8 cellular contexts compared by ENCODE assay signal in genomic region chr19:7534531-7534980, GRCh38. TPM values are rescaled to one million over a fixed set of nuclear protein-coding genes. Genes with fewer than 3 reads are reported as not detected.
DNase-seq lines count a peak whose midpoint lies in the region; ATAC-seq, FAIRE-seq and TF ChIP-seq lines count a peak whose summit lies in the region.

No MANE protein-coding gene starts in this region.

- H3K9me1 ChIP-seq in K562 (ENCODE audit: control insufficient read depth, insufficient read depth, low read length), result no peaks in the 10 kb centered on the region

- in situ Hi-C loops in K562 (cut with MboI), result no loop called here

- CTCF ChIA-PET in K562 (lab: Yijun Ruan, JAX; ENCODE audit: low intra/inter-chr PET ratio), result no interaction called here

- H4K20me1 ChIP-seq in DND-41 (ENCODE audit: insufficient read depth, low read length) (no peaks in the 10 kb centered on the region), K562 (replicated peaks; ENCODE audit: control insufficient read depth, insufficient read depth, low read length) (no peaks in the 10 kb centered on the region)

- H3K36me3 Mint-ChIP-seq in progenitor cell of endocrine pancreas (ENCODE audit: insufficient read depth), result peaks cover 5% of the 10 kb centered on the region

- peaks cover 4% of the 10 kb centered on the region; the same call in 1 of the 2 replicates for H3K79me2 ChIP-seq in DND-41 (ENCODE audit: insufficient read depth, low read length)
- no peaks in the 10 kb centered on the region; the same call in 2 of the 3 replicates for H3K79me2 ChIP-seq in K562 (ENCODE audit: control insufficient read depth, insufficient read depth, low read length)

- no TSS peak for BruUV-seq in K562 (replicated peaks; lab: Mats Ljungman, UMichigan)

- H3K27ac ChIP-seq in DND-41 (ENCODE audit: low read length), result peak overlapping the region; percentile 80
- H3K27ac ChIP-seq in K562 (ENCODE audit: extremely low read depth, low read depth, low read length), result no peak overlapping the region

- H3K4me2 ChIP-seq in DND-41 (ENCODE audit: insufficient read depth, low read length), result peak overlapping the region; percentile 90
- peak overlapping the region; percentile 98 for H3K4me2 ChIP-seq in K562 (ENCODE audit: insufficient read depth, low read length)

- H3K36me3 ChIP-seq in DND-41 (ENCODE audit: insufficient read depth, low read length), result peaks cover 25% of the 10 kb centered on the region
- peaks cover 10% of the 10 kb centered on the region; the same call in 1 of the 3 replicates for H3K36me3 ChIP-seq in K562 (ENCODE audit: control insufficient read depth, insufficient read depth, low read length)

- H3K27ac Mint-ChIP-seq in progenitor cell of endocrine pancreas, result peak overlapping the region; percentile 97

- H3K9me3 Mint-ChIP-seq in progenitor cell of endocrine pancreas (ENCODE audit: low read depth), result no peaks in the 10 kb centered on the region

- no peak for TF ChIP-seq EP300 in K562 (IDR thresholded peaks at IDR 0.05; ENCODE audit: low read length)

- H2AFZ ChIP-seq in DND-41 (ENCODE audit: low read depth, low read length), result peak overlapping the region; percentile 94
- peak overlapping the region; percentile 100 for H2AFZ ChIP-seq in K562 (ENCODE audit: low read depth, low read length)

- H3K27me3 Mint-ChIP-seq in progenitor cell of endocrine pancreas, result no peaks in the 10 kb centered on the region

- WGBS in K562 (ENCODE audit: insufficient coverage, low coverage, missing lambda C conversion rate), result 4% methylated on average over 20 of the region's 20 CpGs

- peak overlapping the region; percentile 92 for H3K4me3 Mint-ChIP-seq in progenitor cell of endocrine pancreas (ENCODE audit: low read depth)

- TF ChIP-seq RAD21 in K562 (CRISPR knock-in tag; conservative IDR thresholded peaks at IDR 0.05 in 1 of 2, IDR thresholded peaks at IDR 0.05 in 1 of 2), result peak in 1 of 2 experiments; percentile 14; a peak in 1 of 4 replicates

- FAIRE-seq in K562 (lab: Jason Lieb, UNC), result peak; percentile 51

- DNase-seq in DND-41 (peak; percentile 62), RPMI7951 (ENCODE audit: low read depth) (peak; percentile 86), K562 (ENCODE audit: extremely low read depth in 1 of 4, low spot score in 3 of 4) (peak; percentile 54 to 64 (median 58)), hippocampal formation (lab: John Stamatoyannopoulos, UW) (peak; percentile 67 to 75), progenitor cell of endocrine pancreas (ENCODE audit: low spot score, unreplicated experiment) (no peak)

- TF ChIP-seq POLR2A in K562 (conservative IDR thresholded peaks at IDR 0.05), result no peak

- ATAC-seq in DND-41 (ENCODE audit: insufficient read depth, low read depth) (peak; percentile 38), HG02678 (IDR thresholded peaks at IDR 0.05; ENCODE audit: unreplicated experiment) (peak; percentile 4), K562 (peak; percentile 75), HG02885 (IDR thresholded peaks at IDR 0.05; ENCODE audit: poor library complexity, unreplicated experiment) (no peak), HG02938 (IDR thresholded peaks at IDR 0.05; ENCODE audit: unreplicated experiment) (no peak)

- intact Hi-C loops in K562 (cut with micrococcal nuclease), result no loop called here

- H3K9ac ChIP-seq in DND-41 (ENCODE audit: low read depth, low read length) (peak overlapping the region; percentile 73), K562 (ENCODE audit: insufficient read depth in 1 of 2, low read depth in 2 of 2, low read length in 2 of 2) (peak overlapping the region; percentile 32 to 96; a peak in 3 of 4 replicates)

- H3K4me1 Mint-ChIP-seq in progenitor cell of endocrine pancreas (ENCODE audit: low read depth), result peaks cover 3% of the 10 kb centered on the region

- H3K4me1 ChIP-seq in DND-41 (ENCODE audit: insufficient read depth, low read length) (peaks cover 34% of the 10 kb centered on the region), K562 (replicated peaks in 1 of 2; ENCODE audit: control insufficient read depth in 2 of 2, insufficient read depth in 2 of 2, low read length in 2 of 2) (peaks cover 10 to 35% of the 10 kb centered on the region in 2 experiments)

- POLR2A ChIA-PET in K562 (lab: Yijun Ruan, JAX), result interaction anchor here (0.6 to 1.8 kb wide), 5 partner anchors 12 to 127 kb away, joined by 3 to 9 read pairs (median 3); partner anchors contain the start of genes MCOLN1 and ZNF358

- no peaks in the 10 kb centered on the region for H3K9me3 ChIP-seq in DND-41 (ENCODE audit: insufficient read depth, low read length, severe bottlenecking)
- no peaks in the 10 kb centered on the region for H3K9me3 ChIP-seq in K562 (replicated peaks; ENCODE audit: control insufficient read depth, insufficient read depth, low read depth, low read length)

- no peaks in the 10 kb centered on the region for H3K27me3 ChIP-seq in DND-41 (ENCODE audit: insufficient read depth, low read length, poor library complexity)
- no peaks in the 10 kb centered on the region for H3K27me3 ChIP-seq in K562 (ENCODE audit: control insufficient read depth in 2 of 2, insufficient read depth in 2 of 2, low read length in 2 of 2)

- peak overlapping the region; percentile 59 to 75 for H3K4me3 ChIP-seq in DND-41 (ENCODE audit: low read depth in 1 of 2, low read length in 2 of 2)
- H3K4me3 ChIP-seq in K562, result peak overlapping the region; percentile 81

- TF ChIP-seq CTCF in DND-41 (IDR thresholded peaks at IDR 0.05; ENCODE audit: borderline replicate concordance, extremely low read depth, low read length, poor library complexity, severe bottlenecking) (peak; percentile 22), K562 (IDR thresholded peaks at IDR 0.05 in 2 of 3, conservative IDR thresholded peaks at IDR 0.05 in 1 of 3; ENCODE audit: insufficient read depth in 2 of 3, low read depth in 1 of 3, low read length in 3 of 3) (0 out of 6 replicates have a peak, but pooled peaks of 2 of the 3 experiments have one; percentile 6 to 18), progenitor cell of endocrine pancreas (IDR thresholded peaks at IDR 0.05; ENCODE audit: unreplicated experiment) (peak; percentile 3)

RNA-seq across cellular contexts. Expression of gene PNPLA6, which starts 1.0 kb away (rescaled TPM):
- 44.7 and 51.5 TPM in 2 replicates for total RNA-seq in RPMI7951 (2014; rRNA removed; shearing (Covaris generic))
- 25.7 and 85.1 TPM in 2 replicates for total RNA-seq in K562 (2011; cell fraction: chromatin; rRNA removed; ENCODE audit: low replicate concordance)
- 82.6 and 98.1 TPM in 2 replicates for total RNA-seq in K562 (2011; cell fraction: nucleolus; rRNA removed)
- 36.0 and 52.2 TPM in 2 replicates for total RNA-seq in K562 (2011; cell fraction: nucleoplasm; rRNA removed)
- 19.6 and 25.6 TPM in 2 replicates for total RNA-seq in K562 (2014; rRNA removed)
- total RNA-seq in K562 (2014; rRNA removed; fragmentation: Illumina TruSeq; extraction: Trizol), result 3.2 and 6.5 TPM in 2 replicates
- total RNA-seq in K562 (2015; rRNA removed; fragmentation: Illumina TruSeq; extraction: Trizol), result 8.3 and 9.6 TPM in 2 replicates
- total RNA-seq in K562 (2021), result 30.2 and 32.3 TPM in 2 replicates
- 7.4 and 16.1 TPM in 2 replicates for polyA plus RNA-seq in K562 (2011; rRNA removed)
- polyA plus RNA-seq in K562 (2011; cell fraction: cytosol; rRNA removed), result 10.8 and 19.2 TPM in 2 replicates
- polyA plus RNA-seq in K562 (2011; cell fraction: nucleus; rRNA removed), result 41.4 and 57.5 TPM in 2 replicates
- 18.1 and 35.8 TPM in 2 replicates for polyA plus RNA-seq in K562 (2012)
- polyA plus RNA-seq in K562 (2014; fragmentation: Illumina TruSeq; extraction: Trizol), result 9.9 and 12.8 TPM in 2 replicates
- polyA plus RNA-seq in K562 (2014; fragmentation: Nextera tagmentation; extraction: Ambion mirVana), result under 1 TPM; 0.07 to 0.74 TPM
- polyA plus RNA-seq in K562 (2014; rRNA removed), result 15.7 and 17.0 TPM in 2 replicates
- polyA minus RNA-seq in K562 (2011; rRNA and poly(A)+ RNA removed), result 6.2 and 8.8 TPM in 2 replicates
- polyA minus RNA-seq in K562 (2011; cell fraction: cytosol; rRNA and poly(A)+ RNA removed), result 16.3 and 30.6 TPM in 2 replicates
- polyA minus RNA-seq in K562 (2011; cell fraction: nucleus; rRNA and poly(A)+ RNA removed), result 23.7 and 30.1 TPM in 2 replicates
- total RNA-seq in progenitor cell of endocrine pancreas, result 131 and 140 TPM in 2 replicates

RNA-seq across cellular contexts. Expression of gene MCOLN1, which starts 12.1 kb away (rescaled TPM):
- total RNA-seq in RPMI7951 (2014; rRNA removed; shearing (Covaris generic)), result 2.0 and 3.5 TPM in 2 replicates
- 31.5 and 96.4 TPM in 2 replicates for total RNA-seq in K562 (2011; cell fraction: chromatin; rRNA removed; ENCODE audit: low replicate concordance)
- 70.1 and 71.4 TPM in 2 replicates for total RNA-seq in K562 (2011; cell fraction: nucleolus; rRNA removed)
- total RNA-seq in K562 (2011; cell fraction: nucleoplasm; rRNA removed), result 41.6 and 43.7 TPM in 2 replicates
- 3.9 and 7.4 TPM in 2 replicates for total RNA-seq in K562 (2014; rRNA removed)
- total RNA-seq in K562 (2014; rRNA removed; fragmentation: Illumina TruSeq; extraction: Trizol), result 1.5 and 2.6 TPM in 2 replicates
- 3.5 and 4.9 TPM in 2 replicates for total RNA-seq in K562 (2015; rRNA removed; fragmentation: Illumina TruSeq; extraction: Trizol)
- total RNA-seq in K562 (2021), result 14.2 and 15.1 TPM in 2 replicates
- 10.6 and 12.0 TPM in 2 replicates for polyA plus RNA-seq in K562 (2011; rRNA removed)
- polyA plus RNA-seq in K562 (2011; cell fraction: cytosol; rRNA removed), result 10.0 and 24.6 TPM in 2 replicates
- 37.8 and 59.0 TPM in 2 replicates for polyA plus RNA-seq in K562 (2011; cell fraction: nucleus; rRNA removed)
- 11.8 and 15.7 TPM in 2 replicates for polyA plus RNA-seq in K562 (2012)
- polyA plus RNA-seq in K562 (2014; fragmentation: Illumina TruSeq; extraction: Trizol), result 7.1 and 8.9 TPM in 2 replicates
- polyA plus RNA-seq in K562 (2014; fragmentation: Nextera tagmentation; extraction: Ambion mirVana), result under 1 TPM; 0.25 to 0.83 TPM
- polyA plus RNA-seq in K562 (2014; rRNA removed), result 15.4 and 17.0 TPM in 2 replicates
- polyA minus RNA-seq in K562 (2011; rRNA and poly(A)+ RNA removed), result 4.7 and 8.5 TPM in 2 replicates
- polyA minus RNA-seq in K562 (2011; cell fraction: cytosol; rRNA and poly(A)+ RNA removed), result 7.9 and 10.4 TPM in 2 replicates
- polyA minus RNA-seq in K562 (2011; cell fraction: nucleus; rRNA and poly(A)+ RNA removed), result 9.4 and 11.6 TPM in 2 replicates
- total RNA-seq in progenitor cell of endocrine pancreas, result 16.5 and 18.3 TPM in 2 replicates

RNA-seq across cellular contexts. Expression of gene ZNF358, which starts 18.7 kb away (rescaled TPM):
- total RNA-seq in RPMI7951 (2014; rRNA removed; shearing (Covaris generic)), result 35.8 and 50.3 TPM in 2 replicates
- total RNA-seq in K562 (2011; cell fraction: chromatin; rRNA removed; ENCODE audit: low replicate concordance), result 0.39 and 3.7 TPM in 2 replicates
- total RNA-seq in K562 (2011; cell fraction: nucleolus; rRNA removed), result 1.8 and 2.5 TPM in 2 replicates
- total RNA-seq in K562 (2011; cell fraction: nucleoplasm; rRNA removed), result 2.4 and 2.6 TPM in 2 replicates
- total RNA-seq in K562 (2014; rRNA removed), result 5.9 and 8.0 TPM in 2 replicates
- 1.4 and 2.4 TPM in 2 replicates for total RNA-seq in K562 (2014; rRNA removed; fragmentation: Illumina TruSeq; extraction: Trizol)
- 4.1 and 4.6 TPM in 2 replicates for total RNA-seq in K562 (2015; rRNA removed; fragmentation: Illumina TruSeq; extraction: Trizol)
- 9.1 and 9.3 TPM in 2 replicates for total RNA-seq in K562 (2021)
- 4.9 and 7.6 TPM in 2 replicates for polyA plus RNA-seq in K562 (2011; rRNA removed)
- 11.3 and 16.2 TPM in 2 replicates for polyA plus RNA-seq in K562 (2011; cell fraction: cytosol; rRNA removed)
- 4.4 and 6.5 TPM in 2 replicates for polyA plus RNA-seq in K562 (2011; cell fraction: nucleus; rRNA removed)
- 7.0 and 15.6 TPM in 2 replicates for polyA plus RNA-seq in K562 (2012)
- polyA plus RNA-seq in K562 (2014; fragmentation: Illumina TruSeq; extraction: Trizol), result 12.9 and 17.2 TPM in 2 replicates
- polyA plus RNA-seq in K562 (2014; fragmentation: Nextera tagmentation; extraction: Ambion mirVana), result under 1 TPM; 0.04 TPM
- polyA plus RNA-seq in K562 (2014; rRNA removed), result 5.3 and 6.3 TPM in 2 replicates
- polyA minus RNA-seq in K562 (2011; rRNA and poly(A)+ RNA removed), result 1.1 and 1.6 TPM in 2 replicates
- 3.9 and 6.9 TPM in 2 replicates for polyA minus RNA-seq in K562 (2011; cell fraction: cytosol; rRNA and poly(A)+ RNA removed)
- 1.1 and 2.1 TPM in 2 replicates for polyA minus RNA-seq in K562 (2011; cell fraction: nucleus; rRNA and poly(A)+ RNA removed)
- 78.0 and 86.1 TPM in 2 replicates for total RNA-seq in progenitor cell of endocrine pancreas

RNA-seq across cellular contexts. Expression of gene PEX11G, which starts 45.7 kb away (rescaled TPM):
- total RNA-seq in RPMI7951 (2014; rRNA removed; shearing (Covaris generic)), result 0.36 and 3.2 TPM in 2 replicates
- total RNA-seq in K562 (2011; cell fraction: chromatin; rRNA removed; ENCODE audit: low replicate concordance), result 1.5 and 4.5 TPM in 2 replicates
- total RNA-seq in K562 (2011; cell fraction: nucleolus; rRNA removed), result 3.2 and 5.0 TPM in 2 replicates
- total RNA-seq in K562 (2011; cell fraction: nucleoplasm; rRNA removed), result 1.8 and 2.3 TPM in 2 replicates
- 1.7 and 3.2 TPM in 2 replicates for total RNA-seq in K562 (2014; rRNA removed)
- 0.29 and 0.32 TPM in 2 replicates for total RNA-seq in K562 (2014; rRNA removed; fragmentation: Illumina TruSeq; extraction: Trizol)
- total RNA-seq in K562 (2015; rRNA removed; fragmentation: Illumina TruSeq; extraction: Trizol), result 0.47 and 0.98 TPM in 2 replicates
- 1.8 and 2.1 TPM in 2 replicates for total RNA-seq in K562 (2021)
- polyA plus RNA-seq in K562 (2011; rRNA removed), result 0.86 and 1.6 TPM in 2 replicates
- 2.2 and 5.5 TPM in 2 replicates for polyA plus RNA-seq in K562 (2011; cell fraction: cytosol; rRNA removed)
- polyA plus RNA-seq in K562 (2011; cell fraction: nucleus; rRNA removed), result 1.9 and 3.8 TPM in 2 replicates
- polyA plus RNA-seq in K562 (2012), result 1.8 and 3.7 TPM in 2 replicates
- polyA plus RNA-seq in K562 (2014; fragmentation: Illumina TruSeq; extraction: Trizol), result 0.54 and 0.79 TPM in 2 replicates
- under 1 TPM in 1 of 2 experiments, not detected in 1; 0.07 TPM for polyA plus RNA-seq in K562 (2014; fragmentation: Nextera tagmentation; extraction: Ambion mirVana)
- 1.5 and 2.2 TPM in 2 replicates for polyA plus RNA-seq in K562 (2014; rRNA removed)
- 0.51 and 0.70 TPM in 2 replicates for polyA minus RNA-seq in K562 (2011; rRNA and poly(A)+ RNA removed)
- 1.0 TPM in 1 of 2 replicates, not detected in the other for polyA minus RNA-seq in K562 (2011; cell fraction: cytosol; rRNA and poly(A)+ RNA removed)
- 1.6 and 1.7 TPM in 2 replicates for polyA minus RNA-seq in K562 (2011; cell fraction: nucleus; rRNA and poly(A)+ RNA removed)
- 5.5 and 6.1 TPM in 2 replicates for total RNA-seq in progenitor cell of endocrine pancreas

Comparison
In these comparisons a context has a peak if more than half of its experiments do, and no peak if none do; other contexts are left out.
1. ATAC-seq: peak in DND-41 (single experiment), HG02678 (single experiment) and K562 (single experiment); none in HG02885 (single experiment) and HG02938 (single experiment).
2. Peak in every context shown above with its lines, with median percentiles within 50 percentile points of each other: CTCF ChIP-seq.